In the genomic region with DNA sequence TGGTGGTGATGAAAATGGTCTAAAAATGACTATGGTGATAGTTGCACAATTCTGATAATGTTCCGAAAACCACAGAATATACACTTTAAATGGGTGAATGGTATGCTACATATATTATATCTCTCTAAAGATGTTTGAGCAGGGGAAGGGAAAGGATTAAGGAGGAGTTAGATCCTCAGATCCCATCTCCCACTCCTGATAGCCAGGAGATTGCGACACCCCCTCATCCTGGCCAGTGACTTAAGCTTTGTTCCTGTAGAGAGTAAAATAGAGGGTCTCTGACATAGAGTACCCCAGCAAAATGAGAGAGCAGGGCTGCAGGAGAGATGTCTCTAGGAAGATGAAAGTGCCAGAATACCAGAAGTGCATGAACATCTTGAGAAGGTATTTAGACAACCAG, we compare ENCODE assay signal across 35 cellular contexts.
"Had no signal": no experiment of that assay in that cellular context is flagged by ENCODE, and none has a peak within 500 bp of the region (broad histone marks: within the 10 kb centered on the region; RNA-seq: fewer than 3 reads in every experiment).

No MANE protein-coding gene starts in this region.

- H3K27ac Mint-ChIP-seq: activated B cell treated with CpG ODN at 0.5 μM for 24 hours; activated CD4-positive, alpha-beta memory T cell treated with anti-CD3 and anti-CD28 coated beads, Interleukin-2, amount 10 ng/mL, durations not matched to agents 7 days and 5 days; activated CD4-positive, alpha-beta T cell treated with anti-CD3 and anti-CD28 coated beads, Interleukin-2, amount 10 ng/mL, durations not matched to agents 24 days and 14 days; activated CD8-positive, alpha-beta memory T cell treated with anti-CD3 and anti-CD28 coated beads, Interleukin-2, amount 10 ng/mL, durations not matched to agents 7 days and 5 days; activated CD8-positive, alpha-beta T cell treated with anti-CD3 and anti-CD28 coated beads, Interleukin-2, amount 10 ng/mL, durations not matched to agents 7 days and 5 days; activated naive CD4-positive, alpha-beta T cell treated with anti-CD3 and anti-CD28 coated beads, Interleukin-2, amount 10 ng/mL, durations not matched to agents 7 days and 5 days; activated naive CD4-positive, alpha-beta T cell treated with anti-CD3 and anti-CD28 coated beads, Interleukin-2, amount 50 U/mL, for 24 hours; activated naive CD8-positive, alpha-beta T cell; activated naive CD8-positive, alpha-beta T cell treated with anti-CD3 and anti-CD28 coated beads, Interleukin-2, amount 10 ng/mL, durations not matched to agents 7 days and 5 days; activated naive CD8-positive, alpha-beta T cell treated with anti-CD3 and anti-CD28 coated beads, Interleukin-2, amount 50 U/mL, for 24 hours; activated T-cell treated with anti-CD3 and anti-CD28 coated beads, Interleukin-2, amount 50 U/mL, for 24 hours; activated T-helper 2 cell treated with anti-CD3 and anti-CD28 coated beads, Interferon-gamma antibody, Interleukin-2, Interleukin-4, amounts not matched to agents 10 μg/mL and 5 μg/mL and 100 μg/mL, durations not matched to agents 14 hours and 24 hours and 36 hours; brain; T-helper 2 cell treated with Interferon-gamma antibody and Interleukin-4, amounts not matched to agents 5 μg/mL and 100 μg/mL, for 36 hours had no signal

- DNase-seq: activated B cell treated with CpG ODN at 0.5 μM for 24 hours; activated CD4-positive, alpha-beta memory T cell treated with anti-CD3 and anti-CD28 coated beads, Interleukin-2, amount 10 ng/mL, durations not matched to agents 7 days and 5 days; activated CD4-positive, alpha-beta T cell treated with anti-CD3 and anti-CD28 coated beads for 4 hours; activated CD4-positive, alpha-beta T cell treated with anti-CD3 and anti-CD28 coated beads, Interleukin-2, amount 10 ng/mL, durations not matched to agents 24 days and 14 days; activated CD4-positive, alpha-beta T cell treated with anti-CD3 and anti-CD28 coated beads, Interleukin-2, amount 50 U/mL, for 48 hours; activated CD4-positive, CD25-positive, alpha-beta regulatory T cell treated with anti-CD3 and anti-CD28 coated beads, Interleukin-2, amount 50 U/mL, for 72 hours; activated CD8-positive, alpha-beta memory T cell treated with anti-CD3 and anti-CD28 coated beads for 24 hours; activated CD8-positive, alpha-beta memory T cell treated with anti-CD3 and anti-CD28 coated beads, Interleukin-2, amount 10 ng/mL, durations not matched to agents 7 days and 5 days; activated CD8-positive, alpha-beta memory T cell treated with anti-CD3 and anti-CD28 coated beads, Interleukin-2, amount 50 U/mL, for 48 hours; activated CD8-positive, alpha-beta T cell treated with anti-CD3 and anti-CD28 coated beads, Interleukin-2, amount 10 ng/mL, durations not matched to agents 7 days and 5 days; activated effector memory CD4-positive, alpha-beta T cell treated with Interleukin-2 at 50 U/mL for 16 hours; activated gamma-delta T cell; activated naive CD4-positive, alpha-beta T cell treated with anti-CD3 and anti-CD28 coated beads, Interleukin-2, amount 10 ng/mL, durations not matched to agents 7 days and 5 days; activated naive CD4-positive, alpha-beta T cell treated with Interleukin-2 at 50 U/mL for 16 hours; activated naive CD8-positive, alpha-beta T cell treated with anti-CD3 and anti-CD28 coated beads, Interleukin-2, amount 10 ng/mL, durations not matched to agents 7 days and 5 days; activated naive CD8-positive, alpha-beta T cell treated with anti-CD3 and anti-CD28 coated beads, Interleukin-2, amount 50 U/mL, for 24 hours; activated T-cell treated with anti-CD3 and anti-CD28 coated beads, Interleukin-2, amount 50 U/mL, for 24 hours; activated T-cell treated with anti-CD3 and anti-CD28 coated beads, Interleukin-2, amount 50 U/mL, for 48 hours; amygdala; anterior cingulate cortex; caudate nucleus; cerebellar nuclear complex; T-helper 2 cell; T-helper 9 cell had no signal

- FAIRE-seq: bronchial epithelial cell, TTC549 had no signal

- H3K36me3 ChIP-seq: ascending aorta, cardiac muscle cell had no signal

- H3K27ac ChIP-seq: ascending aorta, cardiac muscle cell, VCaP had no signal

- H3K4me3 ChIP-seq: ascending aorta, cardiac muscle cell had no signal

- H3K27me3 ChIP-seq: ascending aorta, cardiac muscle cell had no signal

- H3K27me3 Mint-ChIP-seq: activated B cell treated with CpG ODN at 0.5 μM for 24 hours; activated CD4-positive, alpha-beta memory T cell treated with anti-CD3 and anti-CD28 coated beads, Interleukin-2, amount 10 ng/mL, durations not matched to agents 7 days and 5 days; activated CD4-positive, alpha-beta T cell treated with anti-CD3 and anti-CD28 coated beads, Interleukin-2, amount 10 ng/mL, durations not matched to agents 24 days and 14 days; activated naive CD4-positive, alpha-beta T cell treated with anti-CD3 and anti-CD28 coated beads, Interleukin-2, amount 10 ng/mL, durations not matched to agents 7 days and 5 days; activated naive CD4-positive, alpha-beta T cell treated with anti-CD3 and anti-CD28 coated beads, Interleukin-2, amount 50 U/mL, for 24 hours; activated naive CD8-positive, alpha-beta T cell; activated naive CD8-positive, alpha-beta T cell treated with anti-CD3 and anti-CD28 coated beads, Interleukin-2, amount 10 ng/mL, durations not matched to agents 7 days and 5 days; activated naive CD8-positive, alpha-beta T cell treated with anti-CD3 and anti-CD28 coated beads, Interleukin-2, amount 50 U/mL, for 24 hours; activated T-cell treated with anti-CD3 and anti-CD28 coated beads, Interleukin-2, amount 50 U/mL, for 24 hours; brain; central memory CD8-positive, alpha-beta T cell had no signal

- H3K9me3 ChIP-seq: ascending aorta had no signal

- ATAC-seq: activated CD8-positive, alpha-beta memory T cell treated with anti-CD3 and anti-CD28 coated beads, Interleukin-2, amount 10 ng/mL, durations not matched to agents 7 days and 5 days; activated CD8-positive, alpha-beta T cell treated with anti-CD3 and anti-CD28 coated beads, Interleukin-2, amount 10 ng/mL, durations not matched to agents 7 days and 5 days; activated naive CD8-positive, alpha-beta T cell treated with anti-CD3 and anti-CD28 coated beads, Interleukin-2, amount 50 U/mL, for 24 hours had no signal

- H3K4me1 ChIP-seq: ascending aorta had no signal

- H3K4me1 Mint-ChIP-seq: activated B cell treated with CpG ODN at 0.5 μM for 24 hours; activated CD4-positive, alpha-beta memory T cell treated with anti-CD3 and anti-CD28 coated beads, Interleukin-2, amount 10 ng/mL, durations not matched to agents 7 days and 5 days; activated CD8-positive, alpha-beta memory T cell treated with anti-CD3 and anti-CD28 coated beads, Interleukin-2, amount 10 ng/mL, durations not matched to agents 7 days and 5 days; brain; central memory CD8-positive, alpha-beta T cell had no signal

- H3K9me3 Mint-ChIP-seq: activated B cell treated with CpG ODN at 0.5 μM for 24 hours; activated CD4-positive, alpha-beta memory T cell treated with anti-CD3 and anti-CD28 coated beads, Interleukin-2, amount 10 ng/mL, durations not matched to agents 7 days and 5 days; activated naive CD4-positive, alpha-beta T cell treated with anti-CD3 and anti-CD28 coated beads, Interleukin-2, amount 10 ng/mL, durations not matched to agents 7 days and 5 days; activated naive CD8-positive, alpha-beta T cell treated with anti-CD3 and anti-CD28 coated beads, Interleukin-2, amount 10 ng/mL, durations not matched to agents 7 days and 5 days; activated naive CD8-positive, alpha-beta T cell treated with anti-CD3 and anti-CD28 coated beads, Interleukin-2, amount 50 U/mL, for 24 hours; activated T-cell treated with anti-CD3 and anti-CD28 coated beads, Interleukin-2, amount 50 U/mL, for 24 hours; central memory CD8-positive, alpha-beta T cell had no signal

- H3K36me3 Mint-ChIP-seq: activated CD8-positive, alpha-beta memory T cell treated with anti-CD3 and anti-CD28 coated beads, Interleukin-2, amount 10 ng/mL, durations not matched to agents 7 days and 5 days; activated naive CD8-positive, alpha-beta T cell; brain had no signal

- H3K4me3 Mint-ChIP-seq: activated B cell treated with CpG ODN at 0.5 μM for 24 hours; activated CD4-positive, alpha-beta memory T cell treated with anti-CD3 and anti-CD28 coated beads, Interleukin-2, amount 10 ng/mL, durations not matched to agents 7 days and 5 days; activated CD4-positive, alpha-beta T cell treated with anti-CD3 and anti-CD28 coated beads, Interleukin-2, amount 10 ng/mL, durations not matched to agents 24 days and 14 days; activated CD8-positive, alpha-beta memory T cell treated with anti-CD3 and anti-CD28 coated beads, Interleukin-2, amount 10 ng/mL, durations not matched to agents 7 days and 5 days; activated CD8-positive, alpha-beta T cell treated with anti-CD3 and anti-CD28 coated beads, Interleukin-2, amount 10 ng/mL, durations not matched to agents 7 days and 5 days; activated naive CD4-positive, alpha-beta T cell treated with anti-CD3 and anti-CD28 coated beads, Interleukin-2, amount 10 ng/mL, durations not matched to agents 7 days and 5 days; activated naive CD4-positive, alpha-beta T cell treated with anti-CD3 and anti-CD28 coated beads, Interleukin-2, amount 50 U/mL, for 24 hours; activated naive CD8-positive, alpha-beta T cell; activated naive CD8-positive, alpha-beta T cell treated with anti-CD3 and anti-CD28 coated beads, Interleukin-2, amount 10 ng/mL, durations not matched to agents 7 days and 5 days; activated naive CD8-positive, alpha-beta T cell treated with anti-CD3 and anti-CD28 coated beads, Interleukin-2, amount 50 U/mL, for 24 hours; activated T-cell treated with anti-CD3 and anti-CD28 coated beads, Interleukin-2, amount 50 U/mL, for 24 hours; brain; central memory CD8-positive, alpha-beta T cell; T-helper 2 cell treated with Interferon-gamma antibody and Interleukin-4, amounts not matched to agents 5 μg/mL and 100 μg/mL, for 36 hours had no signal
